ENCODE assay signal across 27 cellular contexts in genomic region chr18:49002881-49003280, GRCh38.
"Had no signal": no experiment of that assay in that cellular context is flagged by ENCODE, and none has a peak within 500 bp of the region (broad histone marks: within the 10 kb centered on the region; RNA-seq: fewer than 3 reads in every experiment).

No MANE protein-coding gene starts in this region.

- H3K9ac ChIP-seq: neural progenitor cell had no signal

- DNase-seq: dermis blood vessel endothelial cell; effector memory CD4-positive, alpha-beta T cell; foreskin keratinocyte; left ventricle myocardium superior; lower lobe of right lung; mucosa of descending colon; naive B cell; stimulated activated CD4-positive, alpha-beta T cell treated with anti-CD3 and anti-CD28 coated beads, Interleukin-12 subunit alpha, Interleukin-12 subunit beta, amount 100 ng/mL, for 4 hours; stimulated activated CD4-positive, alpha-beta T cell treated with anti-CD3 and anti-CD28 coated beads, Interleukin-1b, Interleukin-23, amount 100 ng/mL, for 48 hours; stimulated activated CD4-positive, alpha-beta T cell treated with anti-CD3 and anti-CD28 coated beads, Interleukin-4, amount 100 ng/mL, for 1 hour; stimulated activated CD8-positive, alpha-beta memory T cell treated with anti-CD3 and anti-CD28 coated beads, Interleukin-4, amount 100 ng/mL, for 48 hours; stimulated activated naive CD4-positive, alpha-beta T cell; stimulated activated naive CD8-positive, alpha-beta T cell treated with anti-CD3 and anti-CD28 coated beads, Interleukin-15, amount 100 ng/mL, for 72 hours; transverse colon had no signal

- H2AFZ ChIP-seq: hepatocyte, neural progenitor cell had no signal

- H3K27ac ChIP-seq: coronary artery, esophagus muscularis mucosa, foreskin keratinocyte, gastroesophageal sphincter, heart left ventricle, hepatocyte, lower lobe of right lung, neural progenitor cell, prostate gland, right atrium auricular region, suprapubic skin, transverse colon, vagina had no signal

- H3K4me1 ChIP-seq: neural progenitor cell had no signal

- H3K79me2 ChIP-seq: hepatocyte had no signal

- H3K4me3 ChIP-seq: coronary artery, esophagus muscularis mucosa, gastroesophageal sphincter, heart left ventricle, hepatocyte, lower lobe of right lung, mucosa of descending colon, neural progenitor cell, prostate gland, right atrium auricular region, smooth muscle cell, suprapubic skin, transverse colon, vagina had no signal

- H3K9me3 ChIP-seq: esophagus muscularis mucosa, gastroesophageal sphincter, heart left ventricle, lower lobe of right lung, mucosa of descending colon, prostate gland, right atrium auricular region, suprapubic skin, transverse colon, vagina had no signal

- FAIRE-seq: endothelial cell of umbilical vein had no signal

- H3K27me3 ChIP-seq: esophagus muscularis mucosa, foreskin keratinocyte, gastroesophageal sphincter, heart left ventricle, hepatocyte, neural progenitor cell, right atrium auricular region, suprapubic skin, transverse colon, vagina had no signal

- H3K4me2 ChIP-seq: hepatocyte, neural progenitor cell, smooth muscle cell had no signal

- H3K36me3 ChIP-seq: esophagus muscularis mucosa, gastroesophageal sphincter, heart left ventricle, lower lobe of right lung, neural progenitor cell, prostate gland, right atrium auricular region, suprapubic skin, transverse colon, vagina had no signal

- ATAC-seq: foreskin keratinocyte; gastroesophageal sphincter; heart left ventricle; left ventricle myocardium superior; lower lobe of right lung; mucosa of descending colon; sciatic nerve; stimulated activated naive CD8-positive, alpha-beta T cell treated with anti-CD3 and anti-CD28 coated beads, Interleukin-15, amount 100 ng/mL, for 72 hours had no signal
